Comparison of ENCODE assay signal across 8 cellular contexts in the genomic region with DNA sequence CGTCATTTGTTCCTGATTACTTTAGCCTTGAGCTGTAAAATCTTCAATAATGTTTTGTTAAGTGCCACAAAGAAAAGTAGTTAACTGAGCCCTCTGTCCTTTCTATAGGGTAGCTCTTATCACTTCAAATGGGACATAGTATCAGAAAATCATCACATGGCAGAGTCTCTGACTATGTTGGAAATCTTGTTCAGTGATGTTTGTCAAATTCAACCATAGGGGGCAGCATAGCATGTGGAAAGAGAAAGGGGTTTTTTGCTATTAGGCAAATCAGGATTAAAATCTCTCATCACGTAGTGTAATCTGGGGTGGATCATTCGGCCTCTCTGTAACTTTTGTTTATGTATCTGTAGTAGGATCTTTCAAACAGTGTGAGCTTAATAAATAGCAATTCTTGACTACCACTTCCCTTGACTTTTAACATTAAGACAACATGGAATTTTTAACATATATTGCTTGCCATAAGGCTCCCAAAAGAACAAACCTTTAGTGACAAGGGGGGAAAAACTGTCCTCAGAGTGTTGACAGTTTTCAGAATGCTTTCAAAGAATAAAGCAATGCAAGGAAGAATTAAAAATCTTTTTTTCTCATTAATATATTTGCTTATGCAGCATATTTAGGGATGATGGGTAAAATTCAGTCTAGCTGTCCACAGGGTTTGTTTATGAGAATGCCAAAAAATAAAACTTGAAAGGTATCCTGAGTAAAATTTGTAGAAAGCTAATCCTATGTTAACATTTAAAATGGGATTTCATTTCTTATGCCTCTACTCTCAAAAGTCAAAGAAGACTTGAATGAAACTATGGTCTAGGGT.
DNase-seq lines count a peak whose midpoint lies in the region; ATAC-seq and TF ChIP-seq lines count a peak whose summit lies in the region.

No MANE protein-coding gene starts in this region.

- no peaks in the 10 kb centered on the region for H3K9me2 ChIP-seq in GM23338 (ENCODE audit: insufficient read depth)
- no peaks in the 10 kb centered on the region for H3K9me2 ChIP-seq in PC-9 (ENCODE audit: insufficient read depth)

- H3K4me1 ChIP-seq in GM23338 (ENCODE audit: insufficient read depth) (peaks cover 8% of the 10 kb centered on the region), PC-9 (replicated peaks; ENCODE audit: insufficient read depth) (no peaks in the 10 kb centered on the region)

- intact Hi-C loops in PC-9 (cut with micrococcal nuclease; ENCODE audit: unreplicated experiment), result loop anchor here (2.0 to 10.0 kb wide), 4 partner anchors 46 to 719 kb away; no protein-coding TSS in a partner anchor

- no peaks in the 10 kb centered on the region for H3F3A ChIP-seq in GM23338 (replicated peaks; ENCODE audit: low read depth)
- H3F3A ChIP-seq in PC-9 (ENCODE audit: insufficient read depth, low read depth), result peaks cover 6% of the 10 kb centered on the region; the same call in 1 of the 2 replicates

- H3K27me3 ChIP-seq in GM23338 (ENCODE audit: insufficient read depth) (no peaks in the 10 kb centered on the region), PC-9 (ENCODE audit: insufficient read depth, low read depth) (no peaks in the 10 kb centered on the region)

- H3K36me3 ChIP-seq in GM23338 (ENCODE audit: insufficient read depth) (no peaks in the 10 kb centered on the region), PC-9 (ENCODE audit: low read depth) (no peaks in the 10 kb centered on the region)

- H3K79me2 ChIP-seq in GM23338 (replicated peaks; ENCODE audit: insufficient read depth) (no peaks in the 10 kb centered on the region; the same call in 1 of the 2 replicates), PC-9 (ENCODE audit: low read depth) (0 out of 2 replicates have a peak, but pooled peaks cover 4% of the 10 kb centered on the region)

- H3K4me3 ChIP-seq in GM23338, result no peak overlapping the region
- H3K4me3 ChIP-seq in PC-9, result no peak overlapping the region
- H3K4me3 ChIP-seq in epithelial cell of esophagus (ENCODE audit: low read length), result no peak overlapping the region

- POLR2A ChIA-PET in PC-9 (lab: Charles Lee; ENCODE audit: unreplicated experiment), result no interaction called here

- H4K20me1 ChIP-seq in GM23338 (replicated peaks; ENCODE audit: insufficient read depth) (no peaks in the 10 kb centered on the region; the same call in 1 of the 2 replicates), PC-9 (ENCODE audit: insufficient read depth) (no peaks in the 10 kb centered on the region)

- H3K27ac ChIP-seq in GM23338 (ENCODE audit: low read depth) (no peak overlapping the region), PC-9 (no peak overlapping the region)

- BruUV-seq in PC-9 (replicated peaks; lab: Mats Ljungman, UMichigan), result no TSS peak

- H3K9me3 Mint-ChIP-seq in GM23338 (no peaks in the 10 kb centered on the region), neural crest cell (no peaks in the 10 kb centered on the region)

- TF ChIP-seq CTCF in GM23338 (conservative IDR thresholded peaks at IDR 0.05; ENCODE audit: low read depth in 2 of 2) (peak; percentile 79 to 85), PC-9 (conservative IDR thresholded peaks at IDR 0.05) (peak; percentile 65), epithelial cell of esophagus (IDR thresholded peaks at IDR 0.05; ENCODE audit: insufficient read depth, low read depth, low read length, missing control alignments) (peak; percentile 60), neural crest cell (conservative IDR thresholded peaks at IDR 0.05) (peak; percentile 71)

- H3K4me2 ChIP-seq in GM23338 (no peak overlapping the region), PC-9 (no peak overlapping the region)

- no peaks in the 10 kb centered on the region for H3K9me3 ChIP-seq in PC-9 (ENCODE audit: insufficient read depth, low read depth)

- DNase-seq in NCI-H2029 treated with DMSO at 0.1 percent for 48 hours (lab: John Stamatoyannopoulos, UW), result peak; percentile 40
- no peak for DNase-seq in NCI-H2029 (lab: John Stamatoyannopoulos, UW)
- DNase-seq in GM23338 (ENCODE audit: low spot score), result peak; percentile 83
- peak in 1 of 2 experiments; percentile 6 for DNase-seq in PC-9
- DNase-seq in epithelial cell of esophagus (ENCODE audit: low read depth), result peak; percentile 68
- DNase-seq in neural crest cell (ENCODE audit: low read depth, low spot score), result peak; percentile 4
- DNase-seq in DMS114 treated with DMSO at 0.1 percent for 48 hours (lab: John Stamatoyannopoulos, UW; ENCODE audit: unreplicated experiment), result no peak

- CTCF ChIA-PET in PC-9 (lab: Charles Lee), result interaction anchor here (0.6 to 1.3 kb wide), 2 partner anchors 90 to 1213 kb away, joined by 3 to 5 read pairs; no protein-coding TSS in a partner anchor

- H3K4me1 Mint-ChIP-seq in GM23338 (peaks cover 4% of the 10 kb centered on the region; the same call in 2 of the 3 replicates), neural crest cell (no peaks in the 10 kb centered on the region)

- H3K4me3 Mint-ChIP-seq in GM23338 (no peak overlapping the region), neural crest cell (no peak overlapping the region)

- H3K27ac Mint-ChIP-seq in GM23338 (no peak overlapping the region), neural crest cell (ENCODE audit: unreplicated experiment) (no peak overlapping the region)

- H3K36me3 Mint-ChIP-seq in GM23338 (ENCODE audit: low read depth), result no peaks in the 10 kb centered on the region
- no peaks in the 10 kb centered on the region for H3K36me3 Mint-ChIP-seq in neural crest cell (ENCODE audit: low read depth)

- peaks cover 2% of the 10 kb centered on the region for H3K27me3 Mint-ChIP-seq in GM23338 (ENCODE audit: insufficient read depth, low read depth, poor library complexity)
- H3K27me3 Mint-ChIP-seq in neural crest cell (ENCODE audit: low read depth), result no peaks in the 10 kb centered on the region

- H2AFZ ChIP-seq in GM23338, result no peak overlapping the region
- no peak overlapping the region for H2AFZ ChIP-seq in PC-9

- ATAC-seq in GM23338, result peak; percentile 47
- ATAC-seq in GM18907 (IDR thresholded peaks at IDR 0.05; ENCODE audit: unreplicated experiment), result no peak

TF ChIP-seq in GM23338, 12 proteins besides CTCF, POLR2A, EP300 and RAD21:
- TF ChIP-seq, protein P1, sequence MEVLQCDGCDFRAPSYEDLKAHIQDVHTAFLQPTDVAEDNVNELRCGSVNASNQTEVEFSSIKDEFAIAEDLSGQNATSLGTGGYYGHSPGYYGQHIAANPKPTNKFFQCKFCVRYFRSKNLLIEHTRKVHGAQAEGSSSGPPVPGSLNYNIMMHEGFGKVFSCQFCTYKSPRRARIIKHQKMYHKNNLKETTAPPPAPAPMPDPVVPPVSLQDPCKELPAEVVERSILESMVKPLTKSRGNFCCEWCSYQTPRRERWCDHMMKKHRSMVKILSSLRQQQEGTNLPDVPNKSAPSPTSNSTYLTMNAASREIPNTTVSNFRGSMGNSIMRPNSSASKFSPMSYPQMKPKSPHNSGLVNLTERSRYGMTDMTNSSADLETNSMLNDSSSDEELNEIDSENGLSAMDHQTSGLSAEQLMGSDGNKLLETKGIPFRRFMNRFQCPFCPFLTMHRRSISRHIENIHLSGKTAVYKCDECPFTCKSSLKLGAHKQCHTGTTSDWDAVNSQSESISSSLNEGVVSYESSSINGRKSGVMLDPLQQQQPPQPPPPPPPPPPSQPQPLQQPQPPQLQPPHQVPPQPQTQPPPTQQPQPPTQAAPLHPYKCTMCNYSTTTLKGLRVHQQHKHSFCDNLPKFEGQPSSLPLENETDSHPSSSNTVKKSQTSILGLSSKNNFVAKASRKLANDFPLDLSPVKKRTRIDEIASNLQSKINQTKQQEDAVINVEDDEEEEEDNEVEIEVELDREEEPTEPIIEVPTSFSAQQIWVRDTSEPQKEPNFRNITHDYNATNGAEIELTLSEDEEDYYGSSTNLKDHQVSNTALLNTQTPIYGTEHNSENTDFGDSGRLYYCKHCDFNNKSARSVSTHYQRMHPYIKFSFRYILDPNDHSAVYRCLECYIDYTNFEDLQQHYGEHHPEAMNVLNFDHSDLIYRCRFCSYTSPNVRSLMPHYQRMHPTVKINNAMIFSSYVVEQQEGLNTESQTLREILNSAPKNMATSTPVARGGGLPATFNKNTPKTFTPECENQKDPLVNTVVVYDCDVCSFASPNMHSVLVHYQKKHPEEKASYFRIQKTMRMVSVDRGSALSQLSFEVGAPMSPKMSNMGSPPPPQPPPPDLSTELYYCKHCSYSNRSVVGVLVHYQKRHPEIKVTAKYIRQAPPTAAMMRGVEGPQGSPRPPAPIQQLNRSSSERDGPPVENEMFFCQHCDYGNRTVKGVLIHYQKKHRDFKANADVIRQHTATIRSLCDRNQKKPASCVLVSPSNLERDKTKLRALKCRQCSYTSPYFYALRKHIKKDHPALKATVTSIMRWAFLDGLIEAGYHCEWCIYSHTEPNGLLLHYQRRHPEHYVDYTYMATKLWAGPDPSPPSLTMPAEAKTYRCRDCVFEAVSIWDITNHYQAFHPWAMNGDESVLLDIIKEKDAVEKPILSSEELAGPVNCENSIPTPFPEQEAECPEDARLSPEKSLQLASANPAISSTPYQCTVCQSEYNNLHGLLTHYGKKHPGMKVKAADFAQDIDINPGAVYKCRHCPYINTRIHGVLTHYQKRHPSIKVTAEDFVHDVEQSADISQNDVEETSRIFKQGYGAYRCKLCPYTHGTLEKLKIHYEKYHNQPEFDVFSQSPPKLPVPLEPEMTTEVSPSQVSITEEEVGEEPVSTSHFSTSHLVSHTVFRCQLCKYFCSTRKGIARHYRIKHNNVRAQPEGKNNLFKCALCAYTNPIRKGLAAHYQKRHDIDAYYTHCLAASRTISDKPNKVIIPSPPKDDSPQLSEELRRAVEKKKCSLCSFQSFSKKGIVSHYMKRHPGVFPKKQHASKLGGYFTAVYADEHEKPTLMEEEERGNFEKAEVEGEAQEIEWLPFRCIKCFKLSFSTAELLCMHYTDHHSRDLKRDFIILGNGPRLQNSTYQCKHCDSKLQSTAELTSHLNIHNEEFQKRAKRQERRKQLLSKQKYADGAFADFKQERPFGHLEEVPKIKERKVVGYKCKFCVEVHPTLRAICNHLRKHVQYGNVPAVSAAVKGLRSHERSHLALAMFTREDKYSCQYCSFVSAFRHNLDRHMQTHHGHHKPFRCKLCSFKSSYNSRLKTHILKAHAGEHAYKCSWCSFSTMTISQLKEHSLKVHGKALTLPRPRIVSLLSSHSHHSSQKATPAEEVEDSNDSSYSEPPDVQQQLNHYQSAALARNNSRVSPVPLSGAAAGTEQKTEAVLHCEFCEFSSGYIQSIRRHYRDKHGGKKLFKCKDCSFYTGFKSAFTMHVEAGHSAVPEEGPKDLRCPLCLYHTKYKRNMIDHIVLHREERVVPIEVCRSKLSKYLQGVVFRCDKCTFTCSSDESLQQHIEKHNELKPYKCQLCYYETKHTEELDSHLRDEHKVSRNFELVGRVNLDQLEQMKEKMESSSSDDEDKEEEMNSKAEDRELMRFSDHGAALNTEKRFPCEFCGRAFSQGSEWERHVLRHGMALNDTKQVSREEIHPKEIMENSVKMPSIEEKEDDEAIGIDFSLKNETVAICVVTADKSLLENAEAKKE (CRISPR knock-in tag; IDR thresholded peaks at IDR 0.05), result no peak

Comparison
In these comparisons a context has a peak if more than half of its experiments do, and no peak if none do; other contexts are left out.
1. DNase-seq: peak in NCI-H2029 treated with DMSO at 0.1 percent for 48 hours (single experiment), GM23338 (single experiment), epithelial cell of esophagus (single experiment) and neural crest cell (single experiment); none in NCI-H2029 (single experiment) and DMS114 treated with DMSO at 0.1 percent for 48 hours (single experiment).
2. Peak in every context shown above with its lines, with median percentiles within 50 percentile points of each other: CTCF ChIP-seq.